10 cellular contexts compared by ENCODE assay signal in the genomic region with DNA sequence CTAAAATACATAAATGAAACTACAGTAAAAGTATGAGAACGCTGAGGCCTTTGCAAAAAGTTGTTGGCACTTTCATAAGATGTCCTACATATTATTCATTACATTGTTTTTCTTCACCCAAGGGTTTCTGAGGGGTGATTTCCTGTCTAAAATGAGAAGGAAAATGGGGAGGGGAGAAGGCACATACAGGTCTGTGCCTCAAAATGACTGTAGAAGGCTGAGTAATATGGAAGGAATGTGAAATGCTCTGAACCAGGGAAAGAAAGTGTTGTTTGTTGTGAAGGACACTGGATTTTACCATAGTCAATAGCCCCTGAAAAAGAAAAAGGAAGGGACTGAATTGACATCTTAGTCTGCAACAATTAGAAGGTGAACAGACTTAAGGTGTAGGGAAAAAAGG.
DNase-seq lines count a peak whose midpoint lies in the region; ATAC-seq and TF ChIP-seq lines count a peak whose summit lies in the region.
"Had no signal": no experiment of that assay in that cellular context is flagged by ENCODE, and none has a peak within 500 bp of the region (broad histone marks: within the 10 kb centered on the region; RNA-seq: fewer than 3 reads in every experiment).

No MANE protein-coding gene starts in this region.

- DNase-seq in GM03348 (ENCODE audit: low spot score) (peak; percentile 34), SJSA1 (ENCODE audit: low read depth in 1 of 2, low spot score in 2 of 2) (peak; percentile 52 to 92), fibroblast of mammary gland (ENCODE audit: low read depth) (peak; percentile 76), renal cortical epithelial cell (ENCODE audit: low read depth) (peak; percentile 95), NCI-H146 (lab: John Stamatoyannopoulos, UW) (no peak)
- DNase-seq: activated CD4-positive, alpha-beta T cell treated with anti-CD3 and anti-CD28 coated beads, Interleukin-2, amount 50 U/mL, for 4 hours; amygdala had no signal

- H3K27ac ChIP-seq in SJSA1: peak overlapping the region; percentile 95

- peaks cover 35% of the 10 kb centered on the region for H3K4me1 ChIP-seq in SJSA1 (replicated peaks)

- no peaks in the 10 kb centered on the region for H3K36me3 ChIP-seq in SJSA1

- ATAC-seq in GM18867 (IDR thresholded peaks at IDR 0.05; ENCODE audit: unreplicated experiment) (no peak), HG03175 (IDR thresholded peaks at IDR 0.05; ENCODE audit: unreplicated experiment) (no peak), GM18870 (IDR thresholded peaks at IDR 0.05; ENCODE audit: unreplicated experiment) (no peak)

- no peak for TF ChIP-seq CTCF in fibroblast of mammary gland (conservative IDR thresholded peaks at IDR 0.05; ENCODE audit: control insufficient read depth, insufficient read depth, low read depth, low read length)

- no peaks in the 10 kb centered on the region for H3K27me3 ChIP-seq in SJSA1 (replicated peaks)

- H3K9me3 ChIP-seq in SJSA1 (replicated peaks): no peaks in the 10 kb centered on the region

- H3K4me3 ChIP-seq in SJSA1 (no peak overlapping the region), fibroblast of mammary gland (ENCODE audit: control insufficient read depth, low read depth, low read length) (no peak overlapping the region)
